ENCODE assay signal across 1 cellular context in genomic region chr19:10421240-10421948, GRCh38.
TF ChIP-seq lines count a peak whose summit lies in the region.

No MANE protein-coding gene starts in this region.

TF ChIP-seq in GM23338, 12 proteins besides CTCF, POLR2A, EP300 and RAD21 (continued from another document):
- TF ChIP-seq ZNF462 (CRISPR knock-in tag; IDR thresholded peaks at IDR 0.05) (no peak), EZH2 (IDR thresholded peaks at IDR 0.05; ENCODE audit: low read depth, unreplicated experiment) (no peak), POLR2AphosphoS5 (IDR thresholded peaks at IDR 0.05; ENCODE audit: low read depth) (no peak), ZNF331 (CRISPR knock-in tag; IDR thresholded peaks at IDR 0.05; ENCODE audit: low read depth) (no peak), NANOG (IDR thresholded peaks at IDR 0.05; ENCODE audit: borderline replicate concordance) (no peak), CREB1 (CRISPR knock-in tag; IDR thresholded peaks at IDR 0.05; ENCODE audit: low read depth) (no peak), STAT1 (IDR thresholded peaks at IDR 0.05; ENCODE audit: unreplicated experiment) (no peak), ZNF114 (CRISPR knock-in tag; IDR thresholded peaks at IDR 0.05) (no peak)
